In the genomic region with DNA sequence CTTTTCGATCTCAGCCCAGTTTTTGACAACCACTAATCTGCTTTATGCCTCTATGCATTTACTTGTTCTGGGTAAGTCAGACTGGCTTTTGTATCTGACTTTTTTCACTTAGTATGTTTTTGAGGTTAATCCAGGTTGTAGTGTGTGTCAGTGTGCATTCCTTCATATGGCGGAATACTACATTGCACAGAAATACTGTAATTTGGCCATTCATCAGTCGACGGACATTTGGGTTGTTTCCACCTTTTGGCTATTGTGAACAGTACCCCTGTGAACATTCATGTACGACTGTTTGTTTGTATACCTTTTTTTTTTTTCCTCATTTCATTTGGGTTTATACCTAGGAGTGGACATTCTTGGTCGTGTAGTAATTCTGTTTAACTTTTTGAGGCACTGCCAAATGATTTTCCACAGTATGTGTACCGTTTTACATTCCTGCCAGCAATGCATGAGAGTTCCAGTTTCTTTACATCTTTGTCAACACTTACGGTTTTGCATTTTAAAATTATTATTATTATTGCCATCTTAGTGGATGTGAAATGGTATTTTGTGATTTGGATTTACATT, we compare ENCODE assay signal across 34 cellular contexts. TPM values are rescaled to one million over a fixed set of nuclear protein-coding genes. Genes with fewer than 3 reads are reported as not detected.
DNase-seq lines count a peak whose midpoint lies in the region; FAIRE-seq and TF ChIP-seq lines count a peak whose summit lies in the region.
"Had no signal": no experiment of that assay in that cellular context is flagged by ENCODE, and none has a peak within 500 bp of the region (broad histone marks: within the 10 kb centered on the region; RNA-seq: fewer than 3 reads in every experiment).

No MANE protein-coding gene starts in this region.

- H3K27me3 Mint-ChIP-seq in CD14-positive monocyte (ENCODE audit: low read depth in 3 of 3), result no peaks in the 10 kb centered on the region
- H3K27me3 Mint-ChIP-seq: activated CD4-positive, alpha-beta memory T cell treated with anti-CD3 and anti-CD28 coated beads, Interleukin-2, amount 10 ng/mL, durations not matched to agents 7 days and 5 days; activated naive CD8-positive, alpha-beta T cell; IgD-negative memory B cell had no signal

- peaks cover 8% of the 10 kb centered on the region for H3K4me1 Mint-ChIP-seq in CD14-positive monocyte

- peaks cover 15 to 34% of the 10 kb centered on the region in 2 donors for H3K36me3 Mint-ChIP-seq in CD14-positive monocyte

- 84 to 91% methylated on average over 8 of the region's 8 CpGs for WGBS in lower leg skin, 2 donors
- WGBS in thyroid gland, 2 donors, result 86 to 88% methylated on average over 8 of the region's 8 CpGs

- no peak overlapping the region for H3K4me3 Mint-ChIP-seq in CD14-positive monocyte
- H3K4me3 Mint-ChIP-seq: activated CD4-positive, alpha-beta memory T cell treated with anti-CD3 and anti-CD28 coated beads, Interleukin-2, amount 10 ng/mL, durations not matched to agents 7 days and 5 days; activated naive CD8-positive, alpha-beta T cell; IgD-negative memory B cell had no signal

- peaks cover 23% of the 10 kb centered on the region for H3K36me3 ChIP-seq in adipocyte (ENCODE audit: control insufficient read depth, insufficient read depth, low read length, severe bottlenecking)
- no peaks in the 10 kb centered on the region for H3K36me3 ChIP-seq in thyroid gland
- H3K36me3 ChIP-seq: ovary, right atrium auricular region had no signal

- TF ChIP-seq POLR2A in H54 (IDR thresholded peaks at IDR 0.05; ENCODE audit: low read depth, low read length) (no peak), lower leg skin (IDR thresholded peaks at IDR 0.05) (no peak), thyroid gland (IDR thresholded peaks at IDR 0.05) (no peak)

- peaks cover 0 to 3% (median 0%) of the 10 kb centered on the region in 7 donors for H3K9me3 Mint-ChIP-seq in CD14-positive monocyte
- H3K9me3 Mint-ChIP-seq: activated CD4-positive, alpha-beta memory T cell treated with anti-CD3 and anti-CD28 coated beads, Interleukin-2, amount 10 ng/mL, durations not matched to agents 7 days and 5 days; activated T-helper 2 cell treated with anti-CD3 and anti-CD28 coated beads, Interferon-gamma antibody, Interleukin-2, Interleukin-4, amounts not matched to agents 10 μg/mL and 5 μg/mL and 100 μg/mL, durations not matched to agents 14 hours and 24 hours and 36 hours; IgD-negative memory B cell had no signal

- H3K27me3 ChIP-seq in adipocyte (replicated peaks; ENCODE audit: control insufficient read depth, insufficient read depth, low read length) (no peaks in the 10 kb centered on the region), thyroid gland (no peaks in the 10 kb centered on the region)
- H3K27me3 ChIP-seq: ascending aorta; BLaER1 treated with 17β-estradiol and CSF1 and Interleukin-3, amounts not matched to agents 10 nM and 100 nM; heart right ventricle; ovary; right atrium auricular region; SJCRH30; spleen; transverse colon had no signal

- H3K27ac ChIP-seq in thyroid gland, result no peak overlapping the region
- H3K27ac ChIP-seq: ascending aorta; BLaER1 treated with 17β-estradiol and CSF1 and Interleukin-3, amounts not matched to agents 10 nM and 100 nM; heart right ventricle; ovary; right atrium auricular region; SJCRH30; spleen; transverse colon had no signal

- no peak overlapping the region for H3K9ac ChIP-seq in adipocyte (ENCODE audit: low read length)
- H3K9ac ChIP-seq: BLaER1 treated with 17β-estradiol and CSF1 and Interleukin-3, amounts not matched to agents 10 nM and 100 nM had no signal

- intact Hi-C loops in lower leg skin (cut with DNase I; ENCODE audit: low total_unique reads) (no loop called here), CD14-positive monocyte (cut with micrococcal nuclease) (no loop called here), thyroid gland (cut with DNase I) (no loop called here)

- H3K9me3 ChIP-seq in adipocyte (ENCODE audit: control insufficient read depth, low read length) (no peaks in the 10 kb centered on the region), thyroid gland (no peaks in the 10 kb centered on the region)
- H3K9me3 ChIP-seq: ascending aorta, Caco-2, heart right ventricle, mucosa of descending colon, ovary, right atrium auricular region, SJCRH30, spleen, transverse colon had no signal

- peak; percentile 62 for FAIRE-seq in H54 (lab: Jason Lieb, UNC)
- FAIRE-seq: GM12878, RCC 7860, TTC549 had no signal

- peaks cover 6% of the 10 kb centered on the region for H3K4me1 ChIP-seq in adipocyte (ENCODE audit: control insufficient read depth, insufficient read depth, low read length)
- no peaks in the 10 kb centered on the region for H3K4me1 ChIP-seq in thyroid gland
- H3K4me1 ChIP-seq: Caco-2 had no signal

- DNase-seq in AG10803 (ENCODE audit: low read depth) (peak; percentile 9), H54 (ENCODE audit: insufficient read length, low spot score) (no peak), adipocyte (ENCODE audit: low read depth) (peak; percentile 11), fibroblast of peridontal ligament (ENCODE audit: extremely low read depth) (peak; percentile 6), NCI-H774 (lab: John Stamatoyannopoulos, UW) (no peak), lower leg skin (ENCODE audit: low spot score in 2 of 2) (no peak), CD14-positive monocyte (ENCODE audit: low spot score) (no peak), thyroid gland (no peak)
- DNase-seq: activated CD4-positive, alpha-beta memory T cell treated with anti-CD3 and anti-CD28 coated beads, Interleukin-2, amount 10 ng/mL, durations not matched to agents 7 days and 5 days; activated CD4-positive, CD25-positive, alpha-beta regulatory T cell treated with anti-CD3 and anti-CD28 coated beads, Interleukin-2, amount 50 U/mL, for 72 hours; activated CD8-positive, alpha-beta memory T cell treated with anti-CD3 and anti-CD28 coated beads, Interleukin-2, amount 50 U/mL, for 48 hours; Caco-2; DMS79 treated with DMSO at 0.1 percent for 48 hours; foreskin melanocyte; heart right ventricle; kidney glomerular epithelial cell; mucosa of descending colon; NCI-H1105; NCI-H1930; NCI-H526 treated with DMSO at 0.1 percent for 48 hours; ovary; SJCRH30; spleen; transverse colon had no signal

- no peak overlapping the region for H3K27ac Mint-ChIP-seq in CD14-positive monocyte
- H3K27ac Mint-ChIP-seq: activated CD4-positive, alpha-beta memory T cell treated with anti-CD3 and anti-CD28 coated beads, Interleukin-2, amount 10 ng/mL, durations not matched to agents 7 days and 5 days; activated T-helper 2 cell treated with anti-CD3 and anti-CD28 coated beads, Interferon-gamma antibody, Interleukin-2, Interleukin-4, amounts not matched to agents 10 μg/mL and 5 μg/mL and 100 μg/mL, durations not matched to agents 14 hours and 24 hours and 36 hours; IgD-negative memory B cell had no signal

- H3K4me3 ChIP-seq in AG10803 (ENCODE audit: low read length) (no peak overlapping the region), adipocyte (ENCODE audit: low read length) (no peak overlapping the region), lower leg skin (ENCODE audit: low read depth, poor library complexity, severe bottlenecking) (no peak overlapping the region), thyroid gland (replicated peaks in 1 of 3) (no peak overlapping the region)
- H3K4me3 ChIP-seq: ascending aorta; BLaER1 treated with 17β-estradiol and CSF1 and Interleukin-3, amounts not matched to agents 10 nM and 100 nM; GM12878; heart right ventricle; lung; mucosa of descending colon; ovary; right atrium auricular region; SJCRH30; spleen; transverse colon had no signal

- TF ChIP-seq CTCF in AG10803 (conservative IDR thresholded peaks at IDR 0.05; ENCODE audit: low read length) (no peak), lower leg skin (IDR thresholded peaks at IDR 0.05) (no peak), CD14-positive monocyte (IDR thresholded peaks at IDR 0.05) (no peak), thyroid gland (IDR thresholded peaks at IDR 0.05) (no peak)

RNA-seq across cellular contexts. Expression of a gene that starts 57.4 kb away (rescaled TPM):
- total RNA-seq in lower leg skin, result 10 to 100 TPM; 25.7 to 37.8 (median 31.3) TPM
- polyA plus RNA-seq in CD14-positive monocyte, result 10 to 100 TPM; 17.2 to 18.5 TPM
- total RNA-seq in thyroid gland, result 100 to 1,000 TPM in 2 of 4 donors, 10 to 100 TPM in 2; 93.1 to 175 (median 102) TPM

Comparison
In these comparisons a context has a peak if more than half of its experiments do, and no peak if none do; other contexts are left out.
1. DNase-seq: peak in AG10803 (single experiment), adipocyte (single experiment) and fibroblast of peridontal ligament (single experiment); none in H54 (single experiment), NCI-H774 (single experiment), lower leg skin (0 of 2), CD14-positive monocyte (single experiment) and thyroid gland (0 of 2).